28 cellular contexts compared by ENCODE assay signal in the genomic region with DNA sequence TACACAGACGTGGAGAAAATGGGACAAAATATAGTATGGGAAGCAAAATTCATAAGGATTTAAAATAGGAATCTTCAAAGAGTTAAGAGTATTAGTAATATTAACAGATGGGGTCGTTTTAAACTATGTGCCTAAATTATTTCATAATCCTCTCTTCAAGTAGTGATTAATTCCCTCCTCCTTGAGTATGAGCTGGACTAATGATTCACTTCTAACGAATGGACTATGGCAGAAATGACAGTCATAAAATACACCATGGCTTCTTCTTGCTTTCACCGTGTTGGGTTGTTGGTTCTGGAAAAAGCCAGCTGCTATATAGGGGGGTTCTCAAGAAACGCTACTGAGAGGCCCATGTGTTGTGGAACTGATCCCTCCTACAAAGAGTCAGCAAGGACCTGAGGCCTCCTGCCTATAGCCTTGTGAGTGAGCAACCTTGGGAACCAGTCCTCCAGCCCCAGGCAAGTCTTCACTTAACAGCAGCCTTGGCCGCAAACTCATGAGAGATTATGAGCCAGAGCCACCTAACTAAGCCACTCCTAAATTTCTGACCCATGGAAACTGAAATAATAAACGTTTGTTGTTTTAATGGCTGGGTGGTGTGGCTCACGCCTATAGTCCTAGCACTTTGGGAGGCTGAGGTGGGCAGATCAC.
DNase-seq lines count a peak whose midpoint lies in the region; ATAC-seq, FAIRE-seq and TF ChIP-seq lines count a peak whose summit lies in the region.
"Had no signal": no experiment of that assay in that cellular context is flagged by ENCODE, and none has a peak within 500 bp of the region (broad histone marks: within the 10 kb centered on the region; RNA-seq: fewer than 3 reads in every experiment).

No MANE protein-coding gene starts in this region.

- no peaks in the 10 kb centered on the region for H3F3A ChIP-seq in PC-3 (ENCODE audit: low read length, unreplicated experiment)

- H3K4me1 ChIP-seq in breast epithelium, result no peaks in the 10 kb centered on the region
- no peaks in the 10 kb centered on the region for H3K4me1 ChIP-seq in naive thymus-derived CD4-positive, alpha-beta T cell (ENCODE audit: control insufficient read depth in 2 of 2, insufficient read depth in 2 of 2, low read length in 2 of 2)
- H3K4me1 ChIP-seq in PC-3 (ENCODE audit: insufficient read depth, low read length), result no peaks in the 10 kb centered on the region
- H3K4me1 ChIP-seq: body of pancreas, SJCRH30 had no signal

- H3K9ac ChIP-seq in PC-3 (ENCODE audit: low read length), result no peak overlapping the region

- no peak for ATAC-seq in activated CD8-positive, alpha-beta T cell treated with anti-CD3 and anti-CD28 coated beads for 36 hours
- no peak for ATAC-seq in HG03196 (IDR thresholded peaks at IDR 0.05; ENCODE audit: unreplicated experiment)
- no peak for ATAC-seq in naive thymus-derived CD4-positive, alpha-beta T cell
- ATAC-seq in PC-3, result no peak
- ATAC-seq: activated CD8-positive, alpha-beta memory T cell treated with anti-CD3 and anti-CD28 coated beads, Interleukin-2, amount 10 ng/mL, durations not matched to agents 7 days and 5 days; activated naive CD8-positive, alpha-beta T cell treated with anti-CD3 and anti-CD28 coated beads, Interleukin-2, amount 50 U/mL, for 24 hours; activated T-cell treated with anti-CD3 and anti-CD28 coated beads, Interleukin-2, amount 50 U/mL, for 72 hours; body of pancreas; heart left ventricle; Panc1; stimulated activated effector memory CD8-positive, alpha-beta T cell treated with anti-CD3 and anti-CD28 coated beads, Interleukin-12 subunit alpha, Interleukin-12 subunit beta, amount 100 ng/mL, for 72 hours had no signal

- H3K79me2 ChIP-seq in PC-3 (ENCODE audit: low read length), result no peaks in the 10 kb centered on the region

- H2AFZ ChIP-seq in PC-3 (ENCODE audit: low read length), result no peak overlapping the region

- TF ChIP-seq CTCF in MCF 10A (IDR thresholded peaks at IDR 0.05; ENCODE audit: unreplicated experiment) (no peak), breast epithelium (IDR thresholded peaks at IDR 0.05) (no peak), bronchial epithelial cell (IDR thresholded peaks at IDR 0.05; ENCODE audit: insufficient read depth, low read length, severe bottlenecking) (no peak), PC-3 (conservative IDR thresholded peaks at IDR 0.05; ENCODE audit: low read depth, low read length) (no peak)
- TF ChIP-seq CTCF in activated CD8-positive, alpha-beta T cell treated with anti-CD3 and anti-CD28 coated beads for 36 hours (IDR thresholded peaks at IDR 0.05), result no peak

- H3K4me1 Mint-ChIP-seq in MCF 10A (ENCODE audit: insufficient read depth, unreplicated experiment), result no peaks in the 10 kb centered on the region
- H3K4me1 Mint-ChIP-seq in activated CD8-positive, alpha-beta T cell treated with anti-CD3 and anti-CD28 coated beads for 36 hours (ENCODE audit: low read depth), result no peaks in the 10 kb centered on the region
- peaks cover 0 to 9% (median 0%) of the 10 kb centered on the region in 7 donors for H3K4me1 Mint-ChIP-seq in naive thymus-derived CD4-positive, alpha-beta T cell
- H3K4me1 Mint-ChIP-seq: activated B cell treated with CpG ODN at 0.5 μM for 24 hours; activated naive CD8-positive, alpha-beta T cell treated with anti-CD3 and anti-CD28 coated beads, Interleukin-2, amount 50 U/mL, for 24 hours; stimulated activated effector memory CD8-positive, alpha-beta T cell treated with anti-CD3 and anti-CD28 coated beads, Interleukin-12 subunit alpha, Interleukin-12 subunit beta, amount 100 ng/mL, for 72 hours had no signal

- H3K36me3 Mint-ChIP-seq in MCF 10A (ENCODE audit: insufficient read depth, unreplicated experiment), result no peaks in the 10 kb centered on the region
- H3K36me3 Mint-ChIP-seq in activated CD8-positive, alpha-beta T cell treated with anti-CD3 and anti-CD28 coated beads for 36 hours (ENCODE audit: low read depth), result no peaks in the 10 kb centered on the region
- H3K36me3 Mint-ChIP-seq in naive thymus-derived CD4-positive, alpha-beta T cell, result peaks cover 0 to 5% (median 4%) of the 10 kb centered on the region in 5 donors
- H3K36me3 Mint-ChIP-seq: activated CD8-positive, alpha-beta memory T cell treated with anti-CD3 and anti-CD28 coated beads, Interleukin-2, amount 10 ng/mL, durations not matched to agents 7 days and 5 days; naive B cell; stimulated activated effector memory CD8-positive, alpha-beta T cell treated with anti-CD3 and anti-CD28 coated beads, Interleukin-12 subunit alpha, Interleukin-12 subunit beta, amount 100 ng/mL, for 72 hours had no signal

- no peaks in the 10 kb centered on the region for H3K9me3 Mint-ChIP-seq in MCF 10A (ENCODE audit: unreplicated experiment)
- H3K9me3 Mint-ChIP-seq in activated CD8-positive, alpha-beta T cell treated with anti-CD3 and anti-CD28 coated beads for 36 hours, result peaks cover 2% of the 10 kb centered on the region
- peaks cover 0 to 20% (median 4%) of the 10 kb centered on the region in 11 donors for H3K9me3 Mint-ChIP-seq in naive thymus-derived CD4-positive, alpha-beta T cell
- H3K9me3 Mint-ChIP-seq: activated T-cell treated with anti-CD3 and anti-CD28 coated beads, Interleukin-2, amount 50 U/mL, for 72 hours; stimulated activated effector memory CD8-positive, alpha-beta T cell treated with anti-CD3 and anti-CD28 coated beads, Interleukin-12 subunit alpha, Interleukin-12 subunit beta, amount 100 ng/mL, for 72 hours had no signal

- H3K36me3 ChIP-seq in breast epithelium (no peaks in the 10 kb centered on the region), bronchial epithelial cell (ENCODE audit: control insufficient read depth, insufficient read depth, low read length) (no peaks in the 10 kb centered on the region), PC-3 (ENCODE audit: low read depth, low read length) (no peaks in the 10 kb centered on the region)
- H3K36me3 ChIP-seq in naive thymus-derived CD4-positive, alpha-beta T cell (ENCODE audit: control insufficient read depth in 2 of 3, insufficient read depth in 3 of 3, low read length in 3 of 3), result no peaks in the 10 kb centered on the region
- H3K36me3 ChIP-seq: heart left ventricle, left ventricle myocardium inferior, SJCRH30, upper lobe of left lung had no signal

- BruUV-seq in MCF 10A (replicated peaks; lab: Mats Ljungman, UMichigan), result no TSS peak
- BruUV-seq in PC-3 (replicated peaks; lab: Mats Ljungman, UMichigan), result no TSS peak

- POLR2A ChIA-PET in MCF 10A (lab: Yijun Ruan, JAX) (interaction anchor here (0.7 to 2.1 kb wide), 4 partner anchors 111 to 363 kb away, joined by 4 to 10 read pairs (median 4); no protein-coding TSS in a partner anchor), PC-3 (lab: Charles Lee; ENCODE audit: unreplicated experiment) (no interaction called here)
- POLR2A ChIA-PET in activated CD8-positive, alpha-beta T cell treated with anti-CD3 and anti-CD28 coated beads for 36 hours (lab: Charles Lee), result interaction anchor here (0.7 kb wide), 1 partner anchor 394 kb away, joined by 3 read pairs; no protein-coding TSS in a partner anchor
- POLR2A ChIA-PET in naive thymus-derived CD4-positive, alpha-beta T cell (lab: Charles Lee), result interaction anchor here (0.6 kb wide), 1 partner anchor 17 kb away, joined by 5 read pairs; no protein-coding TSS in a partner anchor

- no peaks in the 10 kb centered on the region for H4K20me1 ChIP-seq in PC-3 (ENCODE audit: low read length)

- H3K27me3 ChIP-seq in breast epithelium, result no peaks in the 10 kb centered on the region
- no peaks in the 10 kb centered on the region for H3K27me3 ChIP-seq in bronchial epithelial cell (ENCODE audit: control insufficient read depth, insufficient read depth, low read length)
- no peaks in the 10 kb centered on the region for H3K27me3 ChIP-seq in naive thymus-derived CD4-positive, alpha-beta T cell (ENCODE audit: control insufficient read depth in 2 of 2, insufficient read depth in 2 of 2, low read length in 2 of 2)
- no peaks in the 10 kb centered on the region for H3K27me3 ChIP-seq in PC-3 (ENCODE audit: low read length)
- H3K27me3 ChIP-seq: body of pancreas, heart left ventricle, SJCRH30, upper lobe of left lung had no signal

- intact Hi-C loops in MCF 10A (cut with micrococcal nuclease), result no loop called here
- intact Hi-C loops in breast epithelium (cut with DNase I; ENCODE audit: low total_unique reads), result no loop called here
- intact Hi-C loops in activated CD8-positive, alpha-beta T cell treated with anti-CD3 and anti-CD28 coated beads for 36 hours (cut with micrococcal nuclease), result no loop called here
- intact Hi-C loops in naive thymus-derived CD4-positive, alpha-beta T cell (cut with micrococcal nuclease), result no loop called here
- intact Hi-C loops in PC-3 (cut with micrococcal nuclease), result no loop called here

- CTCF ChIA-PET in MCF 10A (lab: Yijun Ruan, JAX), result interaction anchor here (0.7 to 7.6 kb wide), 6 partner anchors 34 to 155 kb away, joined by 3 to 128 read pairs (median 6); no protein-coding TSS in a partner anchor
- CTCF ChIA-PET in activated CD8-positive, alpha-beta T cell treated with anti-CD3 and anti-CD28 coated beads for 36 hours (lab: Charles Lee), result interaction anchor here (1.5 kb wide), 1 partner anchor 10 kb away, joined by 3 read pairs; no protein-coding TSS in a partner anchor
- CTCF ChIA-PET in naive thymus-derived CD4-positive, alpha-beta T cell (lab: Charles Lee), result interaction anchor here (1.2 kb wide), 1 partner anchor 112 kb away, joined by 3 read pairs; no protein-coding TSS in a partner anchor
- CTCF ChIA-PET in PC-3 (lab: Charles Lee), result no interaction called here

- no peak overlapping the region for H3K27ac Mint-ChIP-seq in MCF 10A (ENCODE audit: low read depth, unreplicated experiment)
- no peak overlapping the region for H3K27ac Mint-ChIP-seq in activated CD8-positive, alpha-beta T cell treated with anti-CD3 and anti-CD28 coated beads for 36 hours
- H3K27ac Mint-ChIP-seq in naive thymus-derived CD4-positive, alpha-beta T cell, result no peak overlapping the region
- H3K27ac Mint-ChIP-seq: activated B cell treated with CpG ODN at 0.5 μM for 24 hours; activated CD8-positive, alpha-beta memory T cell treated with anti-CD3 and anti-CD28 coated beads, Interleukin-2, amount 10 ng/mL, durations not matched to agents 7 days and 5 days; activated naive CD8-positive, alpha-beta T cell treated with anti-CD3 and anti-CD28 coated beads, Interleukin-2, amount 50 U/mL, for 24 hours; activated T-cell treated with anti-CD3 and anti-CD28 coated beads, Interleukin-2, amount 50 U/mL, for 72 hours; naive B cell; stimulated activated effector memory CD8-positive, alpha-beta T cell treated with anti-CD3 and anti-CD28 coated beads, Interleukin-12 subunit alpha, Interleukin-12 subunit beta, amount 100 ng/mL, for 72 hours had no signal

- H3K4me3 Mint-ChIP-seq in MCF 10A (ENCODE audit: unreplicated experiment), result no peak overlapping the region
- no peak overlapping the region for H3K4me3 Mint-ChIP-seq in activated CD8-positive, alpha-beta T cell treated with anti-CD3 and anti-CD28 coated beads for 36 hours
- no peak overlapping the region for H3K4me3 Mint-ChIP-seq in naive thymus-derived CD4-positive, alpha-beta T cell
- H3K4me3 Mint-ChIP-seq: activated B cell treated with CpG ODN at 0.5 μM for 24 hours; activated CD8-positive, alpha-beta memory T cell treated with anti-CD3 and anti-CD28 coated beads, Interleukin-2, amount 10 ng/mL, durations not matched to agents 7 days and 5 days; activated naive CD8-positive, alpha-beta T cell treated with anti-CD3 and anti-CD28 coated beads, Interleukin-2, amount 50 U/mL, for 24 hours; activated T-cell treated with anti-CD3 and anti-CD28 coated beads, Interleukin-2, amount 50 U/mL, for 72 hours; naive B cell; stimulated activated effector memory CD8-positive, alpha-beta T cell treated with anti-CD3 and anti-CD28 coated beads, Interleukin-12 subunit alpha, Interleukin-12 subunit beta, amount 100 ng/mL, for 72 hours had no signal

- H3K4me3 ChIP-seq in breast epithelium (no peak overlapping the region), bronchial epithelial cell (ENCODE audit: low read depth, low read length) (no peak overlapping the region), PC-3 (ENCODE audit: low read length) (no peak overlapping the region)
- H3K4me3 ChIP-seq in naive thymus-derived CD4-positive, alpha-beta T cell (ENCODE audit: low read length), result no peak overlapping the region
- H3K4me3 ChIP-seq: body of pancreas, heart left ventricle, left ventricle myocardium inferior, SJCRH30, upper lobe of left lung had no signal

- no peaks in the 10 kb centered on the region for H3K9me2 ChIP-seq in PC-3 (replicated peaks; ENCODE audit: low read length)

- peaks cover 0 to 14% of the 10 kb centered on the region in 2 donors for H3K9me3 ChIP-seq in breast epithelium
- H3K9me3 ChIP-seq in naive thymus-derived CD4-positive, alpha-beta T cell (ENCODE audit: control insufficient read depth in 2 of 3, low read length in 3 of 3), result peaks cover 0 to 4% (median 0%) of the 10 kb centered on the region in 3 experiments
- no peaks in the 10 kb centered on the region for H3K9me3 ChIP-seq in PC-3 (ENCODE audit: low read length)
- H3K9me3 ChIP-seq: body of pancreas, SJCRH30 had no signal

- peak; percentile 26 for DNase-seq in MCF 10A (ENCODE audit: unreplicated experiment)
- DNase-seq in breast epithelium (ENCODE audit: low spot score in 2 of 2), result no peak
- DNase-seq in bronchial epithelial cell (ENCODE audit: low read depth), result peak; percentile 78
- peak; percentile 53 for DNase-seq in mesenteric fat pad (ENCODE audit: low spot score)
- DNase-seq in activated CD8-positive, alpha-beta T cell treated with anti-CD3 and anti-CD28 coated beads for 36 hours, result no peak
- DNase-seq in naive thymus-derived CD4-positive, alpha-beta T cell, result no peak
- no peak for DNase-seq in PC-3
- DNase-seq: 8988T; activated B cell treated with CpG ODN at 0.5 μM for 24 hours; activated CD4-positive, alpha-beta T cell treated with anti-CD3 and anti-CD28 coated beads, Interleukin-2, amount 50 U/mL, for 1 hour; activated CD8-positive, alpha-beta memory T cell treated with anti-CD3 and anti-CD28 coated beads, Interleukin-2, amount 10 ng/mL, durations not matched to agents 7 days and 5 days; activated naive CD4-positive, alpha-beta T cell; activated naive CD8-positive, alpha-beta T cell treated with anti-CD3 and anti-CD28 coated beads, Interleukin-2, amount 50 U/mL, for 24 hours; activated T-cell treated with anti-CD3 and anti-CD28 coated beads, Interleukin-2, amount 50 U/mL, for 72 hours; body of pancreas; heart left ventricle; left ventricle myocardium inferior; naive B cell; NCI-H1436 treated with DMSO at 0.1 percent for 48 hours; NCI-H2081 treated with DMSO at 0.1 percent for 48 hours; NCI-H226; nucleus accumbens; SJCRH30; upper lobe of left lung had no signal

- H3K27ac ChIP-seq in breast epithelium (peak overlapping the region in 1 of 2 donors; percentile 48), PC-3 (ENCODE audit: low read length) (no peak overlapping the region)
- no peak overlapping the region for H3K27ac ChIP-seq in naive thymus-derived CD4-positive, alpha-beta T cell (ENCODE audit: low read depth, low read length)
- H3K27ac ChIP-seq: body of pancreas, left ventricle myocardium inferior, SJCRH30 had no signal

- no peak for TF ChIP-seq POLR2A in breast epithelium (IDR thresholded peaks at IDR 0.05)

- no peaks in the 10 kb centered on the region for H3K27me3 Mint-ChIP-seq in MCF 10A (ENCODE audit: insufficient read depth, unreplicated experiment)
- H3K27me3 Mint-ChIP-seq in activated CD8-positive, alpha-beta T cell treated with anti-CD3 and anti-CD28 coated beads for 36 hours, result peaks cover 4% of the 10 kb centered on the region
- peaks cover 0 to 19% (median 12%) of the 10 kb centered on the region in 5 donors for H3K27me3 Mint-ChIP-seq in naive thymus-derived CD4-positive, alpha-beta T cell

- no peak for FAIRE-seq in bronchial epithelial cell (lab: Jason Lieb, UNC)
- FAIRE-seq: keratinocyte had no signal

- H3K4me2 ChIP-seq in PC-3 (ENCODE audit: low read length), result no peak overlapping the region

Comparison
In these comparisons a context has a peak if more than half of its experiments do, and no peak if none do; other contexts are left out.
1. DNase-seq: peak in MCF 10A (single experiment), bronchial epithelial cell (single experiment) and mesenteric fat pad (single experiment); none in breast epithelium (0 of 2), activated CD8-positive, alpha-beta T cell treated with anti-CD3 and anti-CD28 coated beads for 36 hours (single experiment), naive thymus-derived CD4-positive, alpha-beta T cell (0 of 9) and PC-3 (single experiment).